ENCODE assay signal across 1 cellular context in the genomic region with DNA sequence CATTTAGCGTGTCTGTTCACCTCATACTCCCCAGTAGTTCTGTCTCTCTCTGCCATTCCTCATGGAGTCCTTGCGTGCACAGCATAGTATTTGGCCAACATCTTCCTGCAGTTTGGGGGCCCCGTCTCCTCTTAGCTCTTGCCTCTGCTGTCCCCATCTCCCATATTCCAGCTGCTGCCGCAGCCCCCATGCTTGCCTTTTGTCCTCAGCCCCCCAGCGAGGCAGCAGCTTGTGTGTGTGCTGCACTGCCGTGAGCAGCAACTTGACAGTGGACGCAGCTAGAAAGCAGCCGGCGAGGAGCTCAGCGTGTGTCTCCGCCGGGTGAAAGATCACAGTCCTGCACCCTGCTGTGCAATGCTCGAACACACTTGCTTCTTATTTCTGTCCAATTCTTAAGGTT.
TF ChIP-seq lines count a peak whose summit lies in the region.

No MANE protein-coding gene starts in this region.

TF ChIP-seq in SK-N-SH, 30 proteins besides CTCF, POLR2A, EP300 and RAD21 (continued from another document):
- TF ChIP-seq, protein P1, sequence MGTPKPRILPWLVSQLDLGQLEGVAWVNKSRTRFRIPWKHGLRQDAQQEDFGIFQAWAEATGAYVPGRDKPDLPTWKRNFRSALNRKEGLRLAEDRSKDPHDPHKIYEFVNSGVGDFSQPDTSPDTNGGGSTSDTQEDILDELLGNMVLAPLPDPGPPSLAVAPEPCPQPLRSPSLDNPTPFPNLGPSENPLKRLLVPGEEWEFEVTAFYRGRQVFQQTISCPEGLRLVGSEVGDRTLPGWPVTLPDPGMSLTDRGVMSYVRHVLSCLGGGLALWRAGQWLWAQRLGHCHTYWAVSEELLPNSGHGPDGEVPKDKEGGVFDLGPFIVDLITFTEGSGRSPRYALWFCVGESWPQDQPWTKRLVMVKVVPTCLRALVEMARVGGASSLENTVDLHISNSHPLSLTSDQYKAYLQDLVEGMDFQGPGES (IDR thresholded peaks at IDR 0.05; ENCODE audit: low read depth, low read length): no peak
- TF ChIP-seq GABPA (IDR thresholded peaks at IDR 0.05; ENCODE audit: low read depth) (no peak), TEAD4 (IDR thresholded peaks at IDR 0.05; ENCODE audit: borderline replicate concordance, insufficient read depth) (no peak), JUND (IDR thresholded peaks at IDR 0.05) (no peak), MXI1 (IDR thresholded peaks at IDR 0.05; ENCODE audit: low read depth, low read length) (no peak), RXRA (IDR thresholded peaks at IDR 0.05; ENCODE audit: borderline replicate concordance, low read depth) (no peak)
- TF ChIP-seq, protein P2, sequence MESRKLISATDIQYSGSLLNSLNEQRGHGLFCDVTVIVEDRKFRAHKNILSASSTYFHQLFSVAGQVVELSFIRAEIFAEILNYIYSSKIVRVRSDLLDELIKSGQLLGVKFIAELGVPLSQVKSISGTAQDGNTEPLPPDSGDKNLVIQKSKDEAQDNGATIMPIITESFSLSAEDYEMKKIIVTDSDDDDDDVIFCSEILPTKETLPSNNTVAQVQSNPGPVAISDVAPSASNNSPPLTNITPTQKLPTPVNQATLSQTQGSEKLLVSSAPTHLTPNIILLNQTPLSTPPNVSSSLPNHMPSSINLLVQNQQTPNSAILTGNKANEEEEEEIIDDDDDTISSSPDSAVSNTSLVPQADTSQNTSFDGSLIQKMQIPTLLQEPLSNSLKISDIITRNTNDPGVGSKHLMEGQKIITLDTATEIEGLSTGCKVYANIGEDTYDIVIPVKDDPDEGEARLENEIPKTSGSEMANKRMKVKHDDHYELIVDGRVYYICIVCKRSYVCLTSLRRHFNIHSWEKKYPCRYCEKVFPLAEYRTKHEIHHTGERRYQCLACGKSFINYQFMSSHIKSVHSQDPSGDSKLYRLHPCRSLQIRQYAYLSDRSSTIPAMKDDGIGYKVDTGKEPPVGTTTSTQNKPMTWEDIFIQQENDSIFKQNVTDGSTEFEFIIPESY (IDR thresholded peaks at IDR 0.05; ENCODE audit: borderline replicate concordance, low read depth): no peak
TF ChIP-seq in SK-N-SH: peak in this region for 0.
